In the genomic region with DNA sequence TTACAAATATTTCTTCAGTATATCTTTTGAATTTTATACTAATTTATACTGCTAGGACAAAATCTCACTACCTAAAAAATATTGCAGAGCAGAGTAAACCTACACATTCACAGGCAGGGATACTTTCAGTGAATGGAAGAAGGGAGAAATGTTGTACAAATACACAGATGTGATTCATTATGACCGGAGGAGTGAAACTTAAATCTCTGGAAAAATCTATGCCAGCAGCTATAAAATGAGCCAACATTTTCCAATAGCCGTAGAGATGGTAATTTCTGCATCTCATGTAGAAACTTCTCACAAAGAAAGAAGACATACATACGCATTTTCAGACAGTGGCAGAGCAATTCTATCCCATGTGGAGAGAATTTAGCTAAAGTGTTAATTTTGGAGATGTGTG, we compare ENCODE assay signal across 25 cellular contexts. TPM values are rescaled to one million over a fixed set of nuclear protein-coding genes. Genes with fewer than 3 reads are reported as not detected.
"Had no signal": no experiment of that assay in that cellular context is flagged by ENCODE, and none has a peak within 500 bp of the region (broad histone marks: within the 10 kb centered on the region; RNA-seq: fewer than 3 reads in every experiment).

No MANE protein-coding gene starts in this region.

- DNase-seq: dorsolateral prefrontal cortex; effector CD8-positive, alpha-beta T cell; endodermal cell; foreskin keratinocyte; heart left ventricle; hippocampal formation; kidney glomerular epithelial cell; left ventricle myocardium superior; lower lobe of right lung; naive thymus-derived CD8-positive, alpha-beta T cell; nephron progenitor cell; nucleus accumbens; sigmoid colon; stimulated activated CD4-positive, alpha-beta T cell treated with anti-CD3 and anti-CD28 coated beads, Interleukin-4, amount 100 ng/mL, for 4 hours; stimulated activated naive CD8-positive, alpha-beta T cell treated with anti-CD3 and anti-CD28 coated beads, Interleukin-15, Interleukin-2, amounts not matched to agents 100 U/mL and 50 U/mL, for 24 hours; upper lobe of left lung had no signal

- ATAC-seq: esophagus mucosa; foreskin keratinocyte; gastroesophageal sphincter; heart left ventricle; left ventricle myocardium superior; lower lobe of right lung; naive thymus-derived CD8-positive, alpha-beta T cell; stimulated activated memory B cell treated with anti-CD40 and anti-IgM and Interleukin-4, amounts not matched to agents 10 μg/mL and 1 μg/mL and 100 μg/mL, for 72 hours; stimulated activated naive CD8-positive, alpha-beta T cell treated with anti-CD3 and anti-CD28 coated beads, Interleukin-15, Interleukin-2, amounts not matched to agents 100 U/mL and 50 U/mL, for 24 hours had no signal

- H3K27me3 ChIP-seq: foreskin keratinocyte, gastroesophageal sphincter, heart left ventricle, right atrium auricular region, sigmoid colon, tibial nerve, upper lobe of left lung had no signal

- H3K9me3 ChIP-seq: prostate gland, sigmoid colon, thoracic aorta, upper lobe of left lung had no signal

- H3K4me1 ChIP-seq: foreskin keratinocyte, gastroesophageal sphincter, prostate gland, tibial nerve had no signal

- H3K36me3 ChIP-seq: prostate gland, right atrium auricular region had no signal

- H3K27ac ChIP-seq: dorsolateral prefrontal cortex, epithelial cell of prostate, foreskin keratinocyte, gastroesophageal sphincter, heart left ventricle, lower lobe of right lung, prostate gland, right atrium auricular region, sigmoid colon, tibial nerve, upper lobe of left lung had no signal

- H3K4me3 ChIP-seq: dorsolateral prefrontal cortex, gastroesophageal sphincter, heart left ventricle, lower lobe of right lung, prostate gland, right atrium auricular region, sigmoid colon, thoracic aorta, tibial nerve, upper lobe of left lung had no signal

RNA-seq across cellular contexts. Expression of gene KCNS3, which starts 54.8 kb away (rescaled TPM):
- total RNA-seq: naive thymus-derived CD8-positive, alpha-beta T cell; osteocyte had no signal
- polyA plus RNA-seq: naive thymus-derived CD8-positive, alpha-beta T cell had no signal
